In the genomic region with DNA sequence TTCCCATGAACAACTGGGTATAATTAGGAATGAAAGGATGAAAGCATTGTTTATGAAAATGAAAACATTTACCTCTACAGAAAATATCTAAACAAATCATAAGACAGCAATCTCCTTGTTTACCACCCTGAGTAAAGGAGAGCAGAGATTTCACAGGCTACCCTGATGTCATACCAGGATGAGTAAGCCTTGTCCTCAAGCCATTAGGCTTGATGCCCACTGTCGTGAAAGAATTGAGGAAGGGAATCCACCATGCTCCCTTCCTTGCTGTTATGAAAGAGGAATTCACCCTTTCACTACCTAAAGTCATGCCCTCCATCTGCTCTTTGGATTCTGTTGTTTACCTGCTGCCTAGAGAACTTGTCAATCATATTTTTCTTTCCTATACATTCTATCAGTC, we compare ENCODE assay signal across 17 cellular contexts.
DNase-seq lines count a peak whose midpoint lies in the region; ATAC-seq, FAIRE-seq and TF ChIP-seq lines count a peak whose summit lies in the region.
"Had no signal": no experiment of that assay in that cellular context is flagged by ENCODE, and none has a peak within 500 bp of the region (broad histone marks: within the 10 kb centered on the region; RNA-seq: fewer than 3 reads in every experiment).

No MANE protein-coding gene starts in this region.

- in situ Hi-C loops in gastrocnemius medialis (cut with MboI; ENCODE audit: low sequenced_read_pairs in 4 of 4), result no loop called here

- peaks cover 4 to 16% of the 10 kb centered on the region in 2 donors for H3K9me3 Mint-ChIP-seq in natural killer cell

- H3K18ac ChIP-seq in H1 (ENCODE audit: extremely low read depth, low read length), result no peak overlapping the region

- H3K4ac ChIP-seq in H1 (replicated peaks; ENCODE audit: insufficient read length, low read depth, low read length), result no peak overlapping the region

- H3K27ac Mint-ChIP-seq in natural killer cell, result no peak overlapping the region
- H3K27ac Mint-ChIP-seq: HFFc6; stimulated activated memory B cell treated with anti-CD40 and anti-IgM and Interleukin-4, amounts not matched to agents 10 μg/mL and 1 μg/mL and 100 μg/mL, for 72 hours; T-cell; type B pancreatic cell had no signal

- H4K91ac ChIP-seq in H1 (replicated peaks; ENCODE audit: insufficient read length, low read length), result no peak overlapping the region

- DNase-seq in A172 (ENCODE audit: low spot score) (peak; percentile 53), NCI-H460 (ENCODE audit: extremely low read depth, low read depth) (peak; percentile 1), H1 (ENCODE audit: low read depth in 1 of 2, low spot score in 2 of 2) (no peak), natural killer cell (no peak), gastrocnemius medialis (no peak), SKM-1 (lab: John Stamatoyannopoulos, UW; ENCODE audit: unreplicated experiment) (no peak)
- DNase-seq: brain microvascular endothelial cell; effector CD8-positive, alpha-beta T cell; HFFc6; kidney; OCI-M1; T-cell had no signal

- H2BK12ac ChIP-seq in H1 (ENCODE audit: low read depth, low read length), result no peak overlapping the region

- ATAC-seq in GM19463 (IDR thresholded peaks at IDR 0.05; ENCODE audit: unreplicated experiment) (peak; percentile 69), GM19455 (IDR thresholded peaks at IDR 0.05; ENCODE audit: unreplicated experiment) (no peak), natural killer cell (no peak), gastrocnemius medialis (no peak)
- ATAC-seq: stimulated activated memory B cell treated with anti-CD40 and anti-IgM and Interleukin-4, amounts not matched to agents 10 μg/mL and 1 μg/mL and 100 μg/mL, for 72 hours; T-cell had no signal

- H3K4me1 Mint-ChIP-seq in natural killer cell, result no peaks in the 10 kb centered on the region
- H3K4me1 Mint-ChIP-seq: stimulated activated memory B cell treated with anti-CD40 and anti-IgM and Interleukin-4, amounts not matched to agents 10 μg/mL and 1 μg/mL and 100 μg/mL, for 72 hours; T-cell had no signal

- H4K5ac ChIP-seq in H1 (ENCODE audit: insufficient read length, low read depth, low read length), result no peak overlapping the region

- no peak overlapping the region for H3K56ac ChIP-seq in H1 (replicated peaks; ENCODE audit: insufficient read length, low read depth, low read length)

- H2BK120ac ChIP-seq in H1 (replicated peaks; ENCODE audit: low read depth, low read length), result no peak overlapping the region

- H4K8ac ChIP-seq in H1 (ENCODE audit: extremely low read depth, insufficient read depth, low read length), result no peak overlapping the region

- no peak overlapping the region for H3K14ac ChIP-seq in H1 (ENCODE audit: insufficient read length)

- no peak overlapping the region for H3K9ac ChIP-seq in H1 (replicated peaks in 1 of 4; ENCODE audit: extremely low read depth in 1 of 4, low read depth in 3 of 4, low read length in 3 of 4)

- no peak overlapping the region for H3K27ac ChIP-seq in H1 (ENCODE audit: low read depth, low read length)
- no peak overlapping the region for H3K27ac ChIP-seq in gastrocnemius medialis
- H3K27ac ChIP-seq: brain microvascular endothelial cell, neutrophil had no signal

- H2BK5ac ChIP-seq in H1 (ENCODE audit: low read depth, low read length), result no peak overlapping the region

- H4K20me1 ChIP-seq in H1 (replicated peaks in 1 of 2; ENCODE audit: control insufficient read depth in 1 of 2, insufficient read depth in 2 of 2, low read length in 2 of 2), result no peaks in the 10 kb centered on the region

- POLR2A ChIA-PET in H1 (lab: Charles Lee; ENCODE audit: partially characterized antibody), result no interaction called here

- H2AK5ac ChIP-seq in H1 (ENCODE audit: low read depth, low read length), result 0 out of 2 replicates have a peak overlapping the region, but pooled peaks have one; percentile 57

- H3K23ac ChIP-seq in H1 (ENCODE audit: insufficient read length), result no peak overlapping the region

- TF ChIP-seq EP300 in H1 (IDR thresholded peaks at IDR 0.05; ENCODE audit: borderline replicate concordance in 1 of 2, low read depth in 2 of 2, low read length in 2 of 2), result no peak

- TF ChIP-seq RAD21 in H1 (IDR thresholded peaks at IDR 0.05 in 1 of 2, conservative IDR thresholded peaks at IDR 0.05 in 1 of 2; ENCODE audit: low read depth in 2 of 2, low read length in 2 of 2), result no peak

- no peak overlapping the region for H3K4me2 ChIP-seq in H1 (ENCODE audit: insufficient read depth in 1 of 2, low read depth in 2 of 2, low read length in 2 of 2)

- no peak for TF ChIP-seq POLR2A in H1 (IDR thresholded peaks at IDR 0.05; ENCODE audit: control extremely low read depth in 1 of 2, low read depth in 2 of 2, low read length in 2 of 2)
- TF ChIP-seq POLR2A in gastrocnemius medialis (IDR thresholded peaks at IDR 0.05), result no peak

- intact Hi-C loops in natural killer cell (cut with micrococcal nuclease) (no loop called here), gastrocnemius medialis (cut with DNase I; ENCODE audit: low total_unique reads) (no loop called here)

- CTCF ChIA-PET in H1 (lab: Charles Lee; ENCODE audit: partially characterized antibody), result interaction anchor here (1.0 kb wide), 1 partner anchor 16 kb away, joined by 4 read pairs; no protein-coding TSS in a partner anchor

- H3K9me3 ChIP-seq in H1 (ENCODE audit: insufficient read depth in 2 of 2, low read depth in 1 of 2, low read length in 1 of 2), result peaks cover 3 to 4% of the 10 kb centered on the region in 2 experiments; a peak in 2 of 4 replicates
- no peaks in the 10 kb centered on the region for H3K9me3 ChIP-seq in gastrocnemius medialis
- H3K9me3 ChIP-seq: neutrophil had no signal

- no peak for TF ChIP-seq CTCF in H1 (IDR thresholded peaks at IDR 0.05; ENCODE audit: control extremely low read depth in 1 of 3, insufficient read depth in 1 of 3, low read depth in 1 of 3, low read length in 3 of 3)
- TF ChIP-seq CTCF in natural killer cell (IDR thresholded peaks at IDR 0.05), result no peak
- TF ChIP-seq CTCF in gastrocnemius medialis (IDR thresholded peaks at IDR 0.05 in 4 of 5, conservative IDR thresholded peaks at IDR 0.05 in 1 of 5), result no peak

- H3K36me3 Mint-ChIP-seq in natural killer cell, result no peaks in the 10 kb centered on the region
- H3K36me3 Mint-ChIP-seq: stimulated activated memory B cell treated with anti-CD40 and anti-IgM and Interleukin-4, amounts not matched to agents 10 μg/mL and 1 μg/mL and 100 μg/mL, for 72 hours; T-cell; type B pancreatic cell had no signal

- H3K4me1 ChIP-seq in H1 (replicated peaks in 1 of 4; ENCODE audit: control insufficient read depth in 3 of 4, insufficient read depth in 4 of 4, low read length in 3 of 4) (no peaks in the 10 kb centered on the region), gastrocnemius medialis (no peaks in the 10 kb centered on the region)

- FAIRE-seq in H1 (lab: Jason Lieb, UNC), result no peak

- H3K23me2 ChIP-seq in H1 (ENCODE audit: low read depth, low read length), result no peaks in the 10 kb centered on the region

- H3K27me3 ChIP-seq in H1 (replicated peaks in 1 of 4; ENCODE audit: control insufficient read depth in 3 of 4, extremely low read depth in 1 of 4, insufficient read depth in 3 of 4, low read length in 3 of 4) (no peaks in the 10 kb centered on the region), gastrocnemius medialis (no peaks in the 10 kb centered on the region)
- H3K27me3 ChIP-seq: brain microvascular endothelial cell, neutrophil had no signal

- H2BK15ac ChIP-seq in H1 (ENCODE audit: low read length), result no peak overlapping the region

- no peak overlapping the region for H3K4me3 ChIP-seq in H1 (ENCODE audit: extremely low read depth in 1 of 4, insufficient read depth in 2 of 4, low read depth in 3 of 4, low read length in 4 of 4)
- no peak overlapping the region for H3K4me3 ChIP-seq in gastrocnemius medialis

- 100% methylated on average over 1 of the region's 1 CpG; no CpG with 5 or more reads in 1 of the 2 experiments for WGBS in H1 (ENCODE audit: extremely low coverage in 1 of 2, insufficient coverage in 1 of 2, insufficient read length in 1 of 2, insufficient replicate concordance in 2 of 2, low coverage in 1 of 2, low lambda C conversion rate in 2 of 2, missing lambda C conversion rate in 1 of 2), 2 experiments

- no peaks in the 10 kb centered on the region for H3K36me3 ChIP-seq in H1 (ENCODE audit: control insufficient read depth in 2 of 4, insufficient read depth in 4 of 4, low read length in 3 of 4)
- no peaks in the 10 kb centered on the region for H3K36me3 ChIP-seq in gastrocnemius medialis
- H3K36me3 ChIP-seq: brain microvascular endothelial cell, neutrophil had no signal

- no peak overlapping the region for H2BK20ac ChIP-seq in H1 (ENCODE audit: low read length)

- H3K27me3 Mint-ChIP-seq in natural killer cell (ENCODE audit: low read depth in 2 of 2), result no peaks in the 10 kb centered on the region
- H3K27me3 Mint-ChIP-seq: stimulated activated memory B cell treated with anti-CD40 and anti-IgM and Interleukin-4, amounts not matched to agents 10 μg/mL and 1 μg/mL and 100 μg/mL, for 72 hours; T-cell; type B pancreatic cell had no signal

- H3K79me1 ChIP-seq in H1 (ENCODE audit: low read depth, low read length), result no peaks in the 10 kb centered on the region

- H3K4me3 Mint-ChIP-seq in natural killer cell, result no peak overlapping the region
- H3K4me3 Mint-ChIP-seq: HFFc6; stimulated activated memory B cell treated with anti-CD40 and anti-IgM and Interleukin-4, amounts not matched to agents 10 μg/mL and 1 μg/mL and 100 μg/mL, for 72 hours; T-cell; type B pancreatic cell had no signal

- H3K79me2 ChIP-seq in H1 (ENCODE audit: control insufficient read depth in 1 of 2, insufficient read depth in 2 of 2, low read length in 2 of 2), result no peaks in the 10 kb centered on the region

- H2AFZ ChIP-seq in H1 (ENCODE audit: low read length), result peak overlapping the region; percentile 73; the same call in 1 of the 2 replicates

TF ChIP-seq in H1, 55 proteins besides CTCF, POLR2A, EP300 and RAD21:
- TF ChIP-seq KDM4A (IDR thresholded peaks at IDR 0.05; ENCODE audit: low read depth, low read length, severe bottlenecking), result no peak
- TF ChIP-seq RNF2 (IDR thresholded peaks at IDR 0.05; ENCODE audit: borderline replicate concordance, low read depth, low read length, missing control alignments, poor library complexity, severe bottlenecking), result no peak
- no peak for TF ChIP-seq TEAD4 (IDR thresholded peaks at IDR 0.05; ENCODE audit: low read depth, low read length)
- no peak for TF ChIP-seq SAP30 (IDR thresholded peaks at IDR 0.05; ENCODE audit: insufficient read depth, insufficient replicate concordance, low read length)
- TF ChIP-seq CBX8 (IDR thresholded peaks at IDR 0.05; ENCODE audit: borderline replicate concordance, low read depth, low read length), result no peak
- no peak for TF ChIP-seq ZNF274 (IDR thresholded peaks at IDR 0.05; ENCODE audit: borderline replicate concordance, extremely low read depth, low read length)
- no peak for TF ChIP-seq RFX5 (IDR thresholded peaks at IDR 0.05; ENCODE audit: borderline replicate concordance, low read depth, low read length)

Comparison
In these comparisons a context has a peak if more than half of its experiments do, and no peak if none do; other contexts are left out.
1. DNase-seq: peak in A172 (single experiment) and NCI-H460 (single experiment); none in H1 (0 of 2), natural killer cell (single experiment), gastrocnemius medialis (0 of 2) and SKM-1 (single experiment).